16 cellular contexts compared by ENCODE assay signal in the genomic region with DNA sequence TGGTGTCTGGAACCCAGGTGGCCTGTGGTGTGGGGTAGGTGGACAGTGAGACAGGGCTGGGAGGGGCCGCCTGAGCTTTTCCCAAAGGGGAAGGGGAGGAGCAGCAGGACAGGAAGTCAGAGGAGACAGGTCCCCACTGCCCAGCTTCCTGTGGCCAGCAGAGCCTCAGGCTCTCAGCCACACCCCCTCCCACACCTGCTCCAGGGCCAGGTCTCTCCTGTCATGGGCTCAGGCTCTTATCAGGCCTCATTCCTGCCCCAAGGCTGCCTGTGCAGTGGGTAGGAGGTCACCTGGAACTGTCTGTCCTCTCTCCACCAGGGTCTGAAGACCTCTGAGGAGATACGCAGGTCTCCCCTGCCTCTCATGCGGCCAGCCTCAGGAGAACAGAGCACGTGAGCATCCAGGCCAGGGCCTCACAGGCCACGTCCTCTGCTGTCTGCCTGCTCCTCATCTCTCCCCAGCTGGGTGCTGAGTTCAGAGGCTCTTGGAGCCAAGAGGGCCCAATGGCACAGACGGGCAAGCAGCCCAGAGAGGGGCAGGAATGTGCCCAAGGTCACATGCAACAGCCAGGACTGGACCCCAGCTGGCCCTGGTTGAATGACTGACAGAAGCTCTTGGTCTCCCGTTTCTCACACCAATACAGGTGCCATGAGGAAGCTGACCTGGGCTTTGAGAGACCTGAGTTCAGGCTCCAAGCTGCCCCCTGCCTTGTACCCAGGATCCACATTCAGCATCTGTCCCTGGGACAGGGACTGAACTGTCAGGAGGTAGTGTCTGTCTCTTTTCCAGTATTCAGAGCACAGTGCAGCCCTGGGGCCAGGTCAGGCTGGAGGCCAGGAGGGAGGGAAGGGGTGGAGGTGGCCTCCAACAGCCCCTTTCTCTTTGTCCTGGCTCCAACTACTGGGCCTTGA. TPM values are rescaled to one million over a fixed set of nuclear protein-coding genes. Genes with fewer than 3 reads are reported as not detected.
DNase-seq lines count a peak whose midpoint lies in the region; ATAC-seq, FAIRE-seq and TF ChIP-seq lines count a peak whose summit lies in the region.
"Had no signal": no experiment of that assay in that cellular context is flagged by ENCODE, and none has a peak within 500 bp of the region (broad histone marks: within the 10 kb centered on the region; RNA-seq: fewer than 3 reads in every experiment).

No MANE protein-coding gene starts in this region.

- DNase-seq in Daoy (ENCODE audit: low read depth) (peak; percentile 0), K562 (ENCODE audit: extremely low read depth in 1 of 4, low spot score in 3 of 4) (peak; percentile 89 to 94 (median 91)), inferior parietal cortex (ENCODE audit: extremely low spot score) (peak; percentile 60), putamen (ENCODE audit: low spot score) (peak; percentile 87), KG1 (lab: John Stamatoyannopoulos, UW) (no peak), aorta (no peak), T-cell (no peak)
- DNase-seq: activated CD4-positive, alpha-beta memory T cell treated with anti-CD3 and anti-CD28 coated beads for 36 hours; activated naive CD8-positive, alpha-beta T cell treated with anti-CD3 and anti-CD28 coated beads, Interleukin-2, amount 10 ng/mL, durations not matched to agents 7 days and 5 days; CD4-positive, alpha-beta T cell; naive thymus-derived CD8-positive, alpha-beta T cell; NCI-H2227 treated with DMSO at 0.1 percent for 48 hours; stimulated activated CD4-positive, alpha-beta T cell treated with anti-CD3 and anti-CD28 coated beads, Interleukin-2, amount 100 ng/mL, for 48 hours had no signal

- H3K4me3 ChIP-seq in K562 = peak overlapping the region; percentile 4; the same call in 1 of the 2 replicates
- no peak overlapping the region for H3K4me3 ChIP-seq in aorta (ENCODE audit: low read length in 2 of 2)
- H3K4me3 ChIP-seq: SJSA1 had no signal

- TF ChIP-seq RAD21 in K562 (CRISPR knock-in tag; conservative IDR thresholded peaks at IDR 0.05 in 1 of 2, IDR thresholded peaks at IDR 0.05 in 1 of 2) = no peak

- peaks cover 27 to 45% (median 36%) of the 10 kb centered on the region in 3 donors for H3K4me1 Mint-ChIP-seq in T-cell

- no peak overlapping the region for H3K4me3 Mint-ChIP-seq in T-cell
- H3K4me3 Mint-ChIP-seq: activated CD4-positive, alpha-beta memory T cell treated with anti-CD3 and anti-CD28 coated beads for 36 hours; activated naive CD8-positive, alpha-beta T cell treated with anti-CD3 and anti-CD28 coated beads, Interleukin-2, amount 10 ng/mL, durations not matched to agents 7 days and 5 days had no signal

- in situ Hi-C loops in K562 (cut with MboI) = no loop called here

- H3K36me3 Mint-ChIP-seq in T-cell = no peaks in the 10 kb centered on the region
- H3K36me3 Mint-ChIP-seq: activated CD4-positive, alpha-beta memory T cell treated with anti-CD3 and anti-CD28 coated beads for 36 hours; activated naive CD8-positive, alpha-beta T cell treated with anti-CD3 and anti-CD28 coated beads, Interleukin-2, amount 10 ng/mL, durations not matched to agents 7 days and 5 days; naive thymus-derived CD8-positive, alpha-beta T cell had no signal

- ATAC-seq in K562 (peak; percentile 86), GM21825 (IDR thresholded peaks at IDR 0.05; ENCODE audit: unreplicated experiment) (no peak), aorta (ENCODE audit: low FRiP score) (no peak), T-cell (replicated peaks in 1 of 4) (no peak)
- ATAC-seq: HCT116; naive thymus-derived CD8-positive, alpha-beta T cell had no signal

- TF ChIP-seq EP300 in K562 (IDR thresholded peaks at IDR 0.05; ENCODE audit: low read length) = peak; percentile 17; the same call in 1 of the 2 replicates

- no peaks in the 10 kb centered on the region for H4K20me1 ChIP-seq in K562 (replicated peaks; ENCODE audit: control insufficient read depth, insufficient read depth, low read length)

- intact Hi-C loops in K562 (cut with micrococcal nuclease) (loop anchor here (1.0 to 5.0 kb wide), 2 partner anchors 16 to 35 kb away; no protein-coding TSS in a partner anchor), aorta (cut with DNase I) (no loop called here)

- H3K27me3 ChIP-seq in K562 (ENCODE audit: control insufficient read depth in 2 of 2, insufficient read depth in 2 of 2, low read length in 2 of 2) (no peaks in the 10 kb centered on the region), aorta (ENCODE audit: control insufficient read depth in 1 of 2, insufficient read depth in 2 of 2, low read length in 1 of 2) (no peaks in the 10 kb centered on the region)
- H3K27me3 ChIP-seq: SJSA1 had no signal

- no peaks in the 10 kb centered on the region for H3K9me3 Mint-ChIP-seq in T-cell
- H3K9me3 Mint-ChIP-seq: activated CD4-positive, alpha-beta memory T cell treated with anti-CD3 and anti-CD28 coated beads for 36 hours; activated naive CD8-positive, alpha-beta T cell treated with anti-CD3 and anti-CD28 coated beads, Interleukin-2, amount 10 ng/mL, durations not matched to agents 7 days and 5 days; CD4-positive, alpha-beta T cell; naive thymus-derived CD8-positive, alpha-beta T cell had no signal

- TF ChIP-seq CTCF in K562 (IDR thresholded peaks at IDR 0.05 in 2 of 3, conservative IDR thresholded peaks at IDR 0.05 in 1 of 3; ENCODE audit: insufficient read depth in 2 of 3, low read depth in 1 of 3, low read length in 3 of 3) = no peak

- POLR2A ChIA-PET in K562 (lab: Yijun Ruan, JAX) = interaction anchor here (0.6 to 4.0 kb wide), 14 partner anchors 9 to 1232 kb away, joined by 3 to 36 read pairs (median 5); a partner anchor contains a TSS
- POLR2A ChIA-PET in T-cell (lab: Charles Lee) = no interaction called here

- no peaks in the 10 kb centered on the region for H3K27me3 Mint-ChIP-seq in T-cell
- H3K27me3 Mint-ChIP-seq: activated CD4-positive, alpha-beta memory T cell treated with anti-CD3 and anti-CD28 coated beads for 36 hours; CD4-positive, alpha-beta T cell; naive thymus-derived CD8-positive, alpha-beta T cell had no signal

- H3K27ac ChIP-seq in K562 (ENCODE audit: extremely low read depth, low read depth, low read length) = peak overlapping the region; percentile 94
- H3K27ac ChIP-seq in aorta (ENCODE audit: low read depth in 1 of 2, low read length in 2 of 2) = no peak overlapping the region
- H3K27ac ChIP-seq: SJSA1 had no signal

- peak; percentile 83 for TF ChIP-seq POLR2A in K562 (conservative IDR thresholded peaks at IDR 0.05)

- CTCF ChIA-PET in K562 (lab: Yijun Ruan, JAX; ENCODE audit: low intra/inter-chr PET ratio) = no interaction called here
- CTCF ChIA-PET in T-cell (lab: Charles Lee) = no interaction called here

- peak; percentile 48 for FAIRE-seq in K562 (lab: Jason Lieb, UNC)

- H3K36me3 ChIP-seq in K562 (ENCODE audit: control insufficient read depth, insufficient read depth, low read length) (peaks cover 6% of the 10 kb centered on the region; the same call in 2 of the 3 replicates), aorta (ENCODE audit: control insufficient read depth in 1 of 2, insufficient read depth in 2 of 2, low read length in 1 of 2) (no peaks in the 10 kb centered on the region)
- H3K36me3 ChIP-seq: SJSA1 had no signal

- no peak overlapping the region for H3K27ac Mint-ChIP-seq in T-cell
- H3K27ac Mint-ChIP-seq: activated CD4-positive, alpha-beta memory T cell treated with anti-CD3 and anti-CD28 coated beads for 36 hours; activated naive CD8-positive, alpha-beta T cell treated with anti-CD3 and anti-CD28 coated beads, Interleukin-2, amount 10 ng/mL, durations not matched to agents 7 days and 5 days; CD4-positive, alpha-beta T cell had no signal

- BruUV-seq in K562 (replicated peaks; lab: Mats Ljungman, UMichigan) = no TSS peak

- WGBS in K562 (ENCODE audit: insufficient coverage, low coverage, missing lambda C conversion rate) = 13% methylated on average over 7 of the region's 7 CpGs
- 61 to 62% methylated on average over 7 of the region's 7 CpGs for WGBS in aorta, 2 donors

- H3K4me2 ChIP-seq in K562 (ENCODE audit: insufficient read depth, low read length) = peak overlapping the region; percentile 80

- peaks cover 7% of the 10 kb centered on the region for H3K9me1 ChIP-seq in K562 (ENCODE audit: control insufficient read depth, insufficient read depth, low read length)

- H2AFZ ChIP-seq in K562 (ENCODE audit: low read depth, low read length) = peak overlapping the region; percentile 75

- H3K79me2 ChIP-seq in K562 (ENCODE audit: control insufficient read depth, insufficient read depth, low read length) = peaks cover 11% of the 10 kb centered on the region; the same call in 2 of the 3 replicates

- no peaks in the 10 kb centered on the region for H3K9me3 ChIP-seq in K562 (replicated peaks; ENCODE audit: control insufficient read depth, insufficient read depth, low read depth, low read length)
- no peaks in the 10 kb centered on the region for H3K9me3 ChIP-seq in aorta (ENCODE audit: control insufficient read depth, low read length)
- H3K9me3 ChIP-seq: SJSA1 had no signal

- H3K9ac ChIP-seq in K562 (ENCODE audit: insufficient read depth in 1 of 2, low read depth in 2 of 2, low read length in 2 of 2) = peak overlapping the region; percentile 79 to 87

- H3K4me1 ChIP-seq in K562 (replicated peaks in 1 of 2; ENCODE audit: control insufficient read depth in 2 of 2, insufficient read depth in 2 of 2, low read length in 2 of 2) (peaks cover 74 to 83% of the 10 kb centered on the region in 2 experiments), aorta (ENCODE audit: control insufficient read depth in 1 of 2, insufficient read depth in 2 of 2, low read length in 2 of 2) (no peaks in the 10 kb centered on the region)
- H3K4me1 ChIP-seq: SJSA1 had no signal

RNA-seq across cellular contexts. Expression of a gene that starts 16.7 kb away (rescaled TPM):
- total RNA-seq in Daoy (2014; rRNA removed; shearing (Covaris generic)) = 16.7 and 21.5 TPM in 2 replicates
- total RNA-seq in K562 (2011; cell fraction: chromatin; rRNA removed; ENCODE audit: low replicate concordance) = 13.4 and 36.4 TPM in 2 replicates
- 36.2 and 45.1 TPM in 2 replicates for total RNA-seq in K562 (2011; cell fraction: nucleolus; rRNA removed)
- total RNA-seq in K562 (2011; cell fraction: nucleoplasm; rRNA removed) = 27.5 and 29.2 TPM in 2 replicates
- 51.1 and 52.9 TPM in 2 replicates for total RNA-seq in K562 (2014; rRNA removed)
- 18.1 and 18.3 TPM in 2 replicates for total RNA-seq in K562 (2014; rRNA removed; fragmentation: Illumina TruSeq; extraction: Trizol)
- 32.3 and 35.3 TPM in 2 replicates for total RNA-seq in K562 (2015; rRNA removed; fragmentation: Illumina TruSeq; extraction: Trizol)
- total RNA-seq in K562 (2021) = 31.9 and 37.5 TPM in 2 replicates
- 33.8 and 53.6 TPM in 2 replicates for polyA plus RNA-seq in K562 (2011; rRNA removed)
- 55.3 and 60.0 TPM in 2 replicates for polyA plus RNA-seq in K562 (2011; cell fraction: cytosol; rRNA removed)
- polyA plus RNA-seq in K562 (2011; cell fraction: nucleus; rRNA removed) = 31.9 and 33.6 TPM in 2 replicates
- 40.3 and 41.6 TPM in 2 replicates for polyA plus RNA-seq in K562 (2012)
- 43.8 and 49.3 TPM in 2 replicates for polyA plus RNA-seq in K562 (2014; fragmentation: Illumina TruSeq; extraction: Trizol)
- polyA plus RNA-seq in K562 (2014; fragmentation: Nextera tagmentation; extraction: Ambion mirVana) = under 1 TPM; 0.15 to 0.51 TPM
- polyA plus RNA-seq in K562 (2014; rRNA removed) = 37.6 and 47.9 TPM in 2 replicates
- 22.8 and 32.2 TPM in 2 replicates for polyA minus RNA-seq in K562 (2011; rRNA and poly(A)+ RNA removed)
- polyA minus RNA-seq in K562 (2011; cell fraction: cytosol; rRNA and poly(A)+ RNA removed) = 25.5 and 30.8 TPM in 2 replicates
- polyA minus RNA-seq in K562 (2011; cell fraction: nucleus; rRNA and poly(A)+ RNA removed) = 7.8 and 15.0 TPM in 2 replicates
- total RNA-seq in aorta = 10 to 100 TPM; 17.7 to 30.7 TPM
- polyA plus RNA-seq in aorta = 100 to 1,000 TPM in 1 of 2 donors, 10 to 100 TPM in 1; 49.6 to 129 TPM
- total RNA-seq in T-cell = 10 to 100 TPM; 11.1 to 24.9 (median 19.1) TPM

RNA-seq across cellular contexts. Expression of a gene that starts 24.9 kb away (rescaled TPM):
- total RNA-seq in Daoy (2014; rRNA removed; shearing (Covaris generic)) = 52.9 and 55.7 TPM in 2 replicates
- 154 and 336 TPM in 2 replicates for total RNA-seq in K562 (2011; cell fraction: chromatin; rRNA removed; ENCODE audit: low replicate concordance)
- total RNA-seq in K562 (2011; cell fraction: nucleolus; rRNA removed) = 191 and 196 TPM in 2 replicates
- total RNA-seq in K562 (2011; cell fraction: nucleoplasm; rRNA removed) = 146 and 161 TPM in 2 replicates
- 42.0 and 46.1 TPM in 2 replicates for total RNA-seq in K562 (2014; rRNA removed)
- 7.4 and 10.6 TPM in 2 replicates for total RNA-seq in K562 (2014; rRNA removed; fragmentation: Illumina TruSeq; extraction: Trizol)
- 24.6 and 26.1 TPM in 2 replicates for total RNA-seq in K562 (2015; rRNA removed; fragmentation: Illumina TruSeq; extraction: Trizol)
- total RNA-seq in K562 (2021) = 60.7 and 67.0 TPM in 2 replicates
- polyA plus RNA-seq in K562 (2011; rRNA removed) = 22.1 and 37.3 TPM in 2 replicates
- 24.6 and 28.2 TPM in 2 replicates for polyA plus RNA-seq in K562 (2011; cell fraction: cytosol; rRNA removed)
- 196 and 222 TPM in 2 replicates for polyA plus RNA-seq in K562 (2011; cell fraction: nucleus; rRNA removed)
- polyA plus RNA-seq in K562 (2012) = 43.7 and 72.2 TPM in 2 replicates
- 24.6 and 31.8 TPM in 2 replicates for polyA plus RNA-seq in K562 (2014; fragmentation: Illumina TruSeq; extraction: Trizol)
- polyA plus RNA-seq in K562 (2014; fragmentation: Nextera tagmentation; extraction: Ambion mirVana) = under 1 TPM; 0.23 to 0.38 TPM
- 34.1 and 38.4 TPM in 2 replicates for polyA plus RNA-seq in K562 (2014; rRNA removed)
- polyA minus RNA-seq in K562 (2011; rRNA and poly(A)+ RNA removed) = 21.7 and 23.5 TPM in 2 replicates
- polyA minus RNA-seq in K562 (2011; cell fraction: cytosol; rRNA and poly(A)+ RNA removed) = 35.0 and 48.2 TPM in 2 replicates
- 50.9 and 51.5 TPM in 2 replicates for polyA minus RNA-seq in K562 (2011; cell fraction: nucleus; rRNA and poly(A)+ RNA removed)
- total RNA-seq in aorta = 100 to 1,000 TPM in 1 of 2 donors, 10 to 100 TPM in 1; 61.9 to 166 TPM
- polyA plus RNA-seq in aorta = 10 to 100 TPM; 30.8 to 70.9 TPM
- total RNA-seq in T-cell = 100 to 1,000 TPM; 117 to 162 (median 148) TPM

RNA-seq across cellular contexts. Expression of a gene that starts 37.1 kb away (rescaled TPM):
- total RNA-seq in Daoy (2014; rRNA removed; shearing (Covaris generic)) = 1.3 and 2.3 TPM in 2 replicates
- total RNA-seq in K562 (2011; cell fraction: chromatin; rRNA removed; ENCODE audit: low replicate concordance) = 57.3 and 108 TPM in 2 replicates
- total RNA-seq in K562 (2011; cell fraction: nucleolus; rRNA removed) = 50.4 and 52.2 TPM in 2 replicates
- total RNA-seq in K562 (2011; cell fraction: nucleoplasm; rRNA removed) = 58.1 and 76.9 TPM in 2 replicates
- 3.4 and 4.3 TPM in 2 replicates for total RNA-seq in K562 (2014; rRNA removed)
- total RNA-seq in K562 (2014; rRNA removed; fragmentation: Illumina TruSeq; extraction: Trizol) = 2.5 and 2.9 TPM in 2 replicates
- total RNA-seq in K562 (2015; rRNA removed; fragmentation: Illumina TruSeq; extraction: Trizol) = 4.9 and 6.7 TPM in 2 replicates
- total RNA-seq in K562 (2021) = 6.2 and 6.4 TPM in 2 replicates
- 8.4 and 10.6 TPM in 2 replicates for polyA plus RNA-seq in K562 (2011; rRNA removed)
- polyA plus RNA-seq in K562 (2011; cell fraction: cytosol; rRNA removed) = 5.7 TPM in 2 replicates
- 100 and 142 TPM in 2 replicates for polyA plus RNA-seq in K562 (2011; cell fraction: nucleus; rRNA removed)
- 13.7 and 47.5 TPM in 2 replicates for polyA plus RNA-seq in K562 (2012)
- polyA plus RNA-seq in K562 (2014; fragmentation: Illumina TruSeq; extraction: Trizol) = 6.3 and 6.4 TPM in 2 replicates
- under 1 TPM; 0.18 to 0.59 TPM for polyA plus RNA-seq in K562 (2014; fragmentation: Nextera tagmentation; extraction: Ambion mirVana)
- polyA plus RNA-seq in K562 (2014; rRNA removed) = 11.2 and 12.0 TPM in 2 replicates
- polyA minus RNA-seq in K562 (2011; rRNA and poly(A)+ RNA removed) = 4.1 and 4.6 TPM in 2 replicates
- 1.1 and 2.8 TPM in 2 replicates for polyA minus RNA-seq in K562 (2011; cell fraction: cytosol; rRNA and poly(A)+ RNA removed)
- 17.1 and 18.2 TPM in 2 replicates for polyA minus RNA-seq in K562 (2011; cell fraction: nucleus; rRNA and poly(A)+ RNA removed)
- 10 to 100 TPM; 31.1 to 74.8 TPM for total RNA-seq in aorta
- polyA plus RNA-seq in aorta = 10 to 100 TPM in 1 of 2 donors, 1 to 10 TPM in 1; 4.9 to 47.7 TPM
- total RNA-seq in T-cell = 100 to 1,000 TPM; 107 to 145 (median 127) TPM

Comparison
In these comparisons a context has a peak if more than half of its experiments do, and no peak if none do; other contexts are left out.
1. DNase-seq: peak in Daoy (single experiment), K562 (4 of 4), inferior parietal cortex (single experiment) and putamen (single experiment); none in KG1 (single experiment), aorta (0 of 2) and T-cell (0 of 34).